In the genomic region with DNA sequence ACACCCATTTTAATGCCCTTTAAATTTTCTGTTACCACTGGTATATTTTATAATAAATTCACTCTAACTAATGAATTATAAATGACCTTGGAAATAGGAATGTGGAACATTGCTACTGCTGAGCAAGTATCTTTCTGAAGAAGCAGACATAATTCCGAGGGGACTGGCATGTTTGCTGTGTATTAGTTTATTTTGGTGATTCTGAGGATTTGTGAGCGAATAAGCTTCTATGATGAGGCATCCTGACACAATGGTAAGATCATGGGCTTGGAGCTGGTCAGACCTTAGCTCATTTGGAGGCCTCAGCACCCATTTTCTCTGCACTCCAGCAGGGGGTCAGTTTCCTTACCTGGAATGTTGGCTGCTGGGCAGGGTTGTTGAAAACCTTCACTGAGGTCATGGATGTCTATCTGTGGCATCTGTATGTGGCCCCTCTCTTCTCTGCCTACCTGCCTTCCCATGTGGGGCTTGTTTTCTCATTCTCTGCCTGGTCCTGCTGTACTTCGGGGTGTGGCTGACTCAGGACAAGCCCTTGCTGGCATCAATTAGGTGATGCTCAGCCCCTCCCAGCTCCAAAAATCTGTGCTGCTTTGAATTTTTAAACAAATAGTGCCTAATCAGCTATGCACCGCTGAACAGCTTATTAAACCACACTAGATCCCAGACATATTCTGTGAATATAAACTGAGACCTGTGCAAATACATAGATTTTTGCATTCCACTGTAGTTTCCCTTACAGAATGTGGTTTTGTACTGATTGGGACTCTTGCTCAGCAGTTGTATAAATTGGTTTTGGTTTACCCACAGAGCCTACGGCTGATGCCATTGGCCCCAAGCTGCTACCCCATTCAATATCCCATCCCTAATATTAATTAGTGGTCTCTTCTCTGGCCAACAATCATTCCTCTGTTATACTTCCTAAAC, we compare ENCODE assay signal across 16 cellular contexts. TPM values are rescaled to one million over a fixed set of nuclear protein-coding genes. Genes with fewer than 3 reads are reported as not detected.
DNase-seq lines count a peak whose midpoint lies in the region; ATAC-seq and TF ChIP-seq lines count a peak whose summit lies in the region.
"Had no signal": no experiment of that assay in that cellular context is flagged by ENCODE, and none has a peak within 500 bp of the region (broad histone marks: within the 10 kb centered on the region; RNA-seq: fewer than 3 reads in every experiment).

No MANE protein-coding gene starts in this region.

- ATAC-seq in HG02610 (IDR thresholded peaks at IDR 0.05; ENCODE audit: unreplicated experiment) (peak; percentile 23), WTC11 (no peak), HG03469 (IDR thresholded peaks at IDR 0.05; ENCODE audit: unreplicated experiment) (no peak), left lobe of liver (no peak), HG03571 (IDR thresholded peaks at IDR 0.05; ENCODE audit: unreplicated experiment) (no peak)
- ATAC-seq: CD8-positive, alpha-beta T cell had no signal

- H3K4me3 Mint-ChIP-seq in WTC11 (no peak overlapping the region), neural crest cell (no peak overlapping the region)
- H3K4me3 Mint-ChIP-seq: activated CD4-positive, alpha-beta memory T cell treated with anti-CD3 and anti-CD28 coated beads, Interleukin-2, amount 10 ng/mL, durations not matched to agents 7 days and 5 days; activated T-helper 1 cell treated with anti-CD3 and anti-CD28 coated beads, Interleukin-12 subunit alpha, Interleukin-12 subunit beta, Interleukin-2, Interleukin-4 antibody, amounts not matched to agents 30 ng/mL and 10 ng/mL and 1 ng/mL, durations not matched to agents 14 hours and 24 hours and 36 hours; CD8-positive, alpha-beta T cell had no signal

- H3K27ac Mint-ChIP-seq in WTC11 (0 out of 2 replicates have a peak overlapping the region, but pooled peaks have one; percentile 41), neural crest cell (ENCODE audit: unreplicated experiment) (peak overlapping the region; percentile 30)
- H3K27ac Mint-ChIP-seq: activated CD4-positive, alpha-beta memory T cell treated with anti-CD3 and anti-CD28 coated beads, Interleukin-2, amount 10 ng/mL, durations not matched to agents 7 days and 5 days; activated T-helper 1 cell treated with anti-CD3 and anti-CD28 coated beads, Interleukin-12 subunit alpha, Interleukin-12 subunit beta, Interleukin-2, Interleukin-4 antibody, amounts not matched to agents 30 ng/mL and 10 ng/mL and 1 ng/mL, durations not matched to agents 14 hours and 24 hours and 36 hours; CD8-positive, alpha-beta T cell had no signal

- no peaks in the 10 kb centered on the region for H3K36me3 Mint-ChIP-seq in WTC11
- H3K36me3 Mint-ChIP-seq in neural crest cell (ENCODE audit: low read depth), result peaks cover 2% of the 10 kb centered on the region

- DNase-seq in NCI-H1417 (lab: John Stamatoyannopoulos, UW) (peak in 2 of 3 experiments; percentile 13 to 28), NCI-H1417 treated with DMSO at 0.1 percent for 48 hours (lab: John Stamatoyannopoulos, UW) (no peak), WTC11 (ENCODE audit: low spot score) (no peak), neural crest cell (ENCODE audit: low read depth, low spot score) (no peak), left lobe of liver (ENCODE audit: low spot score) (no peak)
- DNase-seq: 8988T; activated CD4-positive, alpha-beta memory T cell treated with anti-CD3 and anti-CD28 coated beads, Interleukin-2, amount 10 ng/mL, durations not matched to agents 7 days and 5 days; adrenal gland; CD8-positive, alpha-beta T cell; kidney; NCI-H1048; NCI-H2227 treated with DMSO at 0.1 percent for 48 hours had no signal

- no peak for TF ChIP-seq CTCF in WTC11 (IDR thresholded peaks at IDR 0.05)
- no peak for TF ChIP-seq CTCF in neural crest cell (conservative IDR thresholded peaks at IDR 0.05)

- H3K27me3 Mint-ChIP-seq in WTC11 (ENCODE audit: low read depth) (no peaks in the 10 kb centered on the region), neural crest cell (ENCODE audit: low read depth) (no peaks in the 10 kb centered on the region)
- H3K27me3 Mint-ChIP-seq: activated CD4-positive, alpha-beta memory T cell treated with anti-CD3 and anti-CD28 coated beads, Interleukin-2, amount 10 ng/mL, durations not matched to agents 7 days and 5 days had no signal

- POLR2A ChIA-PET in WTC11 (lab: Charles Lee), result interaction anchor here (0.5 to 1.1 kb wide), 2 partner anchors 9 to 13 kb away, joined by 3 to 4 read pairs; no protein-coding TSS in a partner anchor

- H3K4me1 Mint-ChIP-seq in WTC11, result peaks cover 91% of the 10 kb centered on the region
- H3K4me1 Mint-ChIP-seq in neural crest cell, result peaks cover 73% of the 10 kb centered on the region

- no peaks in the 10 kb centered on the region for H3K9me3 Mint-ChIP-seq in WTC11
- no peaks in the 10 kb centered on the region for H3K9me3 Mint-ChIP-seq in neural crest cell
- H3K9me3 Mint-ChIP-seq: activated CD4-positive, alpha-beta memory T cell treated with anti-CD3 and anti-CD28 coated beads, Interleukin-2, amount 10 ng/mL, durations not matched to agents 7 days and 5 days; activated T-helper 1 cell treated with anti-CD3 and anti-CD28 coated beads, Interleukin-12 subunit alpha, Interleukin-12 subunit beta, Interleukin-2, Interleukin-4 antibody, amounts not matched to agents 30 ng/mL and 10 ng/mL and 1 ng/mL, durations not matched to agents 14 hours and 24 hours and 36 hours; CD8-positive, alpha-beta T cell had no signal

- CTCF ChIA-PET in WTC11 (lab: Charles Lee), result interaction anchor here (0.5 to 1.2 kb wide), 3 partner anchors 40 to 1806 kb away, joined by 3 to 4 read pairs (median 3); no protein-coding TSS in a partner anchor

TF ChIP-seq in WTC11, 78 proteins besides CTCF, POLR2A, EP300 and RAD21:
- no peak for TF ChIP-seq RORB (CRISPR knock-in tag; IDR thresholded peaks at IDR 0.05)
- TF ChIP-seq TEAD4 (CRISPR knock-in tag; IDR thresholded peaks at IDR 0.05), result no peak
- TF ChIP-seq ZNF416 (CRISPR knock-in tag; IDR thresholded peaks at IDR 0.05), result no peak
- TF ChIP-seq SMAD3 (CRISPR knock-in tag; IDR thresholded peaks at IDR 0.05; ENCODE audit: borderline replicate concordance), result no peak

RNA-seq across cellular contexts. Expression of a gene that starts 10.7 kb away (rescaled TPM):
- total RNA-seq in WTC11 (2021) (53.8 to 60.3 TPM (median 55.9 TPM) in 3 replicates), neural crest cell (101 and 102 TPM in 2 replicates), left lobe of liver (26.4 TPM)

Comparison
In these comparisons a context has a peak if more than half of its experiments do, and no peak if none do; other contexts are left out.
1. DNase-seq: peak in NCI-H1417 (2 of 3); none in NCI-H1417 treated with DMSO at 0.1 percent for 48 hours (single experiment), WTC11 (single experiment), neural crest cell (single experiment) and left lobe of liver (single experiment).